In the genomic region with DNA sequence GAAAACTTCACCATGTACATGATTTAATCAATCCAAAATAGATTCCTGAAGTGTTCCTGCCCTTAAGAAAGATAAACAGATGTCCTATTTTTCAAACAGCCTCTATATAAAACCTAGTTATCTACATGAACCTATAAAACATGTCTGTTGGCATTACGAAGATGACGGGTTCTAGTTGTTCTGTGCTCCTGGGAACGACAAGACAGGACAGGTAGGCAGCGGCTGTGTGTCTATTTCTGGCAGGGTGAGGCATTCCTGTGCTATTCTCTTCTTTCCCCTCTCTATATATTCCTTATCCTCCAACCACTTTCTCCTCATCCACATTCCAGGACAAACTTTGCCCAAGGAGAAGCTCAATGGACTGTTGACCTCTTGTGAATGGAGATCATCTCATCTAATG, we compare ENCODE assay signal across 22 cellular contexts. TPM values are rescaled to one million over a fixed set of nuclear protein-coding genes. Genes with fewer than 3 reads are reported as not detected.
"Had no signal": no experiment of that assay in that cellular context is flagged by ENCODE, and none has a peak within 500 bp of the region (broad histone marks: within the 10 kb centered on the region; RNA-seq: fewer than 3 reads in every experiment).

No MANE protein-coding gene starts in this region.

- ATAC-seq: activated CD8-positive, alpha-beta T cell treated with anti-CD3 and anti-CD28 coated beads, Interleukin-2, amount 10 ng/mL, durations not matched to agents 7 days and 5 days; activated naive CD4-positive, alpha-beta T cell treated with anti-CD3 and anti-CD28 coated beads, Interleukin-2, amount 50 U/mL, for 72 hours; activated T-helper 17 cell treated with anti-CD3 and anti-CD28 coated beads, Interleukin-2, amount 50 U/mL, for 72 hours; natural killer cell; pancreas; stimulated activated naive B cell treated with anti-CD40 and anti-IgM and Interleukin-4, amounts not matched to agents 10 μg/mL and 1 μg/mL and 100 μg/mL, for 72 hours had no signal

- H3K9me3 ChIP-seq: pancreas, vagina had no signal

- H3K4me3 ChIP-seq: lung, pancreas, sigmoid colon, vagina had no signal

- H3K27ac ChIP-seq: brain microvascular endothelial cell, pancreas, vagina, VCaP had no signal

- H3K36me3 ChIP-seq: brain microvascular endothelial cell, pancreas, sigmoid colon, vagina had no signal

- FAIRE-seq: frontal cortex, pancreas had no signal

- H3K27me3 ChIP-seq: brain microvascular endothelial cell, pancreas, sigmoid colon, vagina had no signal

- DNase-seq: activated CD4-positive, alpha-beta T cell treated with anti-CD3 and anti-CD28 coated beads, Interleukin-2, amount 50 U/mL, for 1 hour; activated CD4-positive, CD25-positive, alpha-beta regulatory T cell treated with anti-CD3 and anti-CD28 coated beads, Interleukin-2, amount 50 U/mL, for 72 hours; activated CD8-positive, alpha-beta T cell treated with anti-CD3 and anti-CD28 coated beads, Interleukin-2, amount 10 ng/mL, durations not matched to agents 7 days and 5 days; activated T-cell treated with anti-CD3 and anti-CD28 coated beads, Interleukin-2, amount 50 U/mL, for 24 hours; aorta; brain microvascular endothelial cell; cortex of kidney; erythroblast; hypothalamus; natural killer cell; pancreas; sigmoid colon; SK-N-SH; stimulated activated CD4-positive, alpha-beta T cell treated with anti-CD3 and anti-CD28 coated beads, Interleukin-2, amount 100 ng/mL, for 48 hours; stimulated activated CD8-positive, alpha-beta memory T cell treated with anti-CD3 and anti-CD28 coated beads, Interleukin-4, amount 100 ng/mL, for 48 hours; stimulated activated naive B cell treated with anti-CD40 and anti-IgM and Interleukin-4, amounts not matched to agents 10 μg/mL and 1 μg/mL and 100 μg/mL, for 72 hours had no signal

RNA-seq across cellular contexts. Expression of a gene that starts 6.1 kb away (rescaled TPM):
- total RNA-seq: activated CD8-positive, alpha-beta T cell treated with anti-CD3 and anti-CD28 coated beads, Interleukin-2, amount 10 ng/mL, durations not matched to agents 7 days and 5 days; activated T-helper 17 cell treated with anti-CD3 and anti-CD28 coated beads, Interleukin-2, amount 50 U/mL, for 72 hours; natural killer cell had no signal
